ENCODE assay signal across 8 cellular contexts in genomic region chr2:28683100-28683706, GRCh38.
DNase-seq lines count a peak whose midpoint lies in the region; ATAC-seq and TF ChIP-seq lines count a peak whose summit lies in the region.

No MANE protein-coding gene starts in this region.

- peak overlapping the region; percentile 39 for H2BK120ac ChIP-seq in mesenchymal stem cell (ENCODE audit: low read depth, low read length)

- no peak overlapping the region for H3K14ac ChIP-seq in mesenchymal stem cell (ENCODE audit: low read length in 2 of 2)

- H3K23ac ChIP-seq in mesenchymal stem cell (ENCODE audit: low read length in 2 of 2) = no peak overlapping the region

- peaks cover 30% of the 10 kb centered on the region for H3K4me1 ChIP-seq in mesenchymal stem cell (ENCODE audit: control insufficient read depth, insufficient read depth, low read depth, low read length)

- H3K36me3 ChIP-seq in mesenchymal stem cell (ENCODE audit: control insufficient read depth in 1 of 2, insufficient read depth in 2 of 2, low read depth in 1 of 2, low read length in 2 of 2) = no peaks in the 10 kb centered on the region

- no peak overlapping the region for H2BK15ac ChIP-seq in mesenchymal stem cell (ENCODE audit: low read depth, poor library complexity, severe bottlenecking)

- peak overlapping the region; percentile 52 for H4K8ac ChIP-seq in mesenchymal stem cell (ENCODE audit: low read length)

- peak overlapping the region; percentile 26 for H2BK5ac ChIP-seq in mesenchymal stem cell (ENCODE audit: low read depth, low read length, poor library complexity, severe bottlenecking)

- peak overlapping the region; percentile 77 for H3K27ac ChIP-seq in mesenchymal stem cell (ENCODE audit: low read length, poor library complexity, severe bottlenecking)

- H3K18ac ChIP-seq in mesenchymal stem cell (ENCODE audit: low read depth in 1 of 2, low read length in 2 of 2) = peak overlapping the region; percentile 79 to 90

- H4K91ac ChIP-seq in mesenchymal stem cell (ENCODE audit: low read length) = peak overlapping the region; percentile 96

- peak overlapping the region; percentile 76 for H2AK5ac ChIP-seq in mesenchymal stem cell (ENCODE audit: low read length, severe bottlenecking)

- 29% methylated on average over 14 of the region's 14 CpGs for WGBS in mesenchymal stem cell

- no peaks in the 10 kb centered on the region for H3K79me1 ChIP-seq in mesenchymal stem cell (replicated peaks; ENCODE audit: low read length, poor library complexity, severe bottlenecking)

- H3K4me2 ChIP-seq in mesenchymal stem cell (ENCODE audit: low read length, poor library complexity, severe bottlenecking) = no peak overlapping the region

- no peak for ATAC-seq in HG03342 (IDR thresholded peaks at IDR 0.05; ENCODE audit: unreplicated experiment)
- no peak for ATAC-seq in stimulated activated naive CD8-positive, alpha-beta T cell treated with anti-CD3 and anti-CD28 coated beads, Interleukin-15, Interleukin-2, amounts not matched to agents 100 U/mL and 50 U/mL, for 24 hours

- DNase-seq in COR-L47 (lab: John Stamatoyannopoulos, UW) = peak; percentile 76
- DNase-seq in NCI-H2227 (lab: John Stamatoyannopoulos, UW; ENCODE audit: unreplicated experiment) = peak; percentile 78
- DNase-seq in choroid plexus epithelial cell (ENCODE audit: low read depth) = peak; percentile 98
- peak; percentile 93 for DNase-seq in mesenchymal stem cell
- DNase-seq in GM19240 (ENCODE audit: insufficient read length, low spot score) = no peak
- no peak for DNase-seq in HPDE6-E6E7 (ENCODE audit: extremely low spot score)
- DNase-seq in stimulated activated naive CD8-positive, alpha-beta T cell treated with anti-CD3 and anti-CD28 coated beads, Interleukin-15, Interleukin-2, amounts not matched to agents 100 U/mL and 50 U/mL, for 24 hours = no peak

- no peak overlapping the region for H3K4me3 ChIP-seq in choroid plexus epithelial cell (ENCODE audit: low read depth, low read length)
- H3K4me3 ChIP-seq in mesenchymal stem cell (ENCODE audit: insufficient read depth in 1 of 2, low read depth in 1 of 2, low read length in 2 of 2) = no peak overlapping the region

- H2AFZ ChIP-seq in mesenchymal stem cell (ENCODE audit: low read depth, low read length) = no peak overlapping the region

- H3K9me3 ChIP-seq in mesenchymal stem cell (ENCODE audit: control insufficient read depth, low read length) = no peaks in the 10 kb centered on the region

- H3K4ac ChIP-seq in mesenchymal stem cell (ENCODE audit: low read depth in 1 of 2, low read length in 2 of 2) = peak overlapping the region; percentile 65 to 85

- no peak for TF ChIP-seq CTCF in choroid plexus epithelial cell (conservative IDR thresholded peaks at IDR 0.05; ENCODE audit: low read depth, low read length)

- no peak overlapping the region for H3K9ac ChIP-seq in mesenchymal stem cell (ENCODE audit: low read length)

- H3K27me3 ChIP-seq in mesenchymal stem cell (ENCODE audit: control insufficient read depth in 1 of 2, insufficient read depth in 1 of 2, low read length in 2 of 2) = no peaks in the 10 kb centered on the region

- H2BK12ac ChIP-seq in mesenchymal stem cell (ENCODE audit: low read length in 2 of 2) = peak overlapping the region; percentile 65 to 99

Comparison
In these comparisons a context has a peak if more than half of its experiments do, and no peak if none do; other contexts are left out.
1. DNase-seq: peak in COR-L47 (single experiment), NCI-H2227 (single experiment), choroid plexus epithelial cell (single experiment) and mesenchymal stem cell (single experiment); none in GM19240 (single experiment), HPDE6-E6E7 (single experiment) and stimulated activated naive CD8-positive, alpha-beta T cell treated with anti-CD3 and anti-CD28 coated beads, Interleukin-15, Interleukin-2, amounts not matched to agents 100 U/mL and 50 U/mL, for 24 hours (single experiment).